ENCODE assay signal across 8 cellular contexts in the genomic region with DNA sequence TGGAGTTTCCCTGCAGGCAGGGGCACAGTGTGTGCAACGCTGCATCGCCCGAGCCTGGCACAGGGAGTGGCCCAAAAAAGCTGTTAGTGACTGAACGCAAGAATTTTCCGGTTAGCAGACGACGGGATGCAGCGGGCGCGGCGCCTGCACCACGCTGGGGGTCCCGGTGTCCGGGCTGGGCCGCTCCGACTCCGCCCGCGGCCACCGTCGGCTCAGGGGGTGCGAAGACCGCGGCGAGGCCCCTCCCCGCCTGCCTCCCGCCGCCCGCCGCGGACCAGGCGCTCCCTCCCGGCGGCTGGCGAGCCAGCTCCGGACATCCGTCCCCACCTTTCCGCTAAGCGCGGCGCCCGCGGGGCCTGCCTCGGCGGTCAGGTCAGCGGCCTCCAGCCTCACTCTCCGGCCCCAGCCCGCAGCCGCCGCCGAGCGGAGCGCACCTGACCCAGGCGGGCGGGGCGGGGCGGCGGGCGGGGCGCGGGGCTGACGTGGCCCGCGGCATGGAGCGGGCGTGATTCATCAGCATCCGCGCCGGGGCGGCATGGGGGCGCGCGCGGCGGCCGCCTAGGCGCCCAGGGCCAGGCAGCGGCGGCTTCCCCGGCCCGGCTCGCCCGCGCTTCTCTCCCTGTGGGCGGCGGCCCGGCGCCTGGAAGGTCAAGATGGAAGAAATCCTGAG. TPM values are rescaled to one million over a fixed set of nuclear protein-coding genes. Genes with fewer than 3 reads are reported as not detected.
DNase-seq lines count a peak whose midpoint lies in the region; TF ChIP-seq lines count a peak whose summit lies in the region.

A gene with protein sequence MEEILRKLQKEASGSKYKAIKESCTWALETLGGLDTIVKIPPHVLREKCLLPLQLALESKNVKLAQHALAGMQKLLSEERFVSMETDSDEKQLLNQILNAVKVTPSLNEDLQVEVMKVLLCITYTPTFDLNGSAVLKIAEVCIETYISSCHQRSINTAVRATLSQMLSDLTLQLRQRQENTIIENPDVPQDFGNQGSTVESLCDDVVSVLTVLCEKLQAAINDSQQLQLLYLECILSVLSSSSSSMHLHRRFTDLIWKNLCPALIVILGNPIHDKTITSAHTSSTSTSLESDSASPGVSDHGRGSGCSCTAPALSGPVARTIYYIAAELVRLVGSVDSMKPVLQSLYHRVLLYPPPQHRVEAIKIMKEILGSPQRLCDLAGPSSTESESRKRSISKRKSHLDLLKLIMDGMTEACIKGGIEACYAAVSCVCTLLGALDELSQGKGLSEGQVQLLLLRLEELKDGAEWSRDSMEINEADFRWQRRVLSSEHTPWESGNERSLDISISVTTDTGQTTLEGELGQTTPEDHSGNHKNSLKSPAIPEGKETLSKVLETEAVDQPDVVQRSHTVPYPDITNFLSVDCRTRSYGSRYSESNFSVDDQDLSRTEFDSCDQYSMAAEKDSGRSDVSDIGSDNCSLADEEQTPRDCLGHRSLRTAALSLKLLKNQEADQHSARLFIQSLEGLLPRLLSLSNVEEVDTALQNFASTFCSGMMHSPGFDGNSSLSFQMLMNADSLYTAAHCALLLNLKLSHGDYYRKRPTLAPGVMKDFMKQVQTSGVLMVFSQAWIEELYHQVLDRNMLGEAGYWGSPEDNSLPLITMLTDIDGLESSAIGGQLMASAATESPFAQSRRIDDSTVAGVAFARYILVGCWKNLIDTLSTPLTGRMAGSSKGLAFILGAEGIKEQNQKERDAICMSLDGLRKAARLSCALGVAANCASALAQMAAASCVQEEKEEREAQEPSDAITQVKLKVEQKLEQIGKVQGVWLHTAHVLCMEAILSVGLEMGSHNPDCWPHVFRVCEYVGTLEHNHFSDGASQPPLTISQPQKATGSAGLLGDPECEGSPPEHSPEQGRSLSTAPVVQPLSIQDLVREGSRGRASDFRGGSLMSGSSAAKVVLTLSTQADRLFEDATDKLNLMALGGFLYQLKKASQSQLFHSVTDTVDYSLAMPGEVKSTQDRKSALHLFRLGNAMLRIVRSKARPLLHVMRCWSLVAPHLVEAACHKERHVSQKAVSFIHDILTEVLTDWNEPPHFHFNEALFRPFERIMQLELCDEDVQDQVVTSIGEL (N-terminal part only) (plus strand): TSS at position 506 of the 670 bp plus-strand sequence. CDS start 148 bp downstream, at position 654.

- CTCF ChIA-PET in HEK293T (lab: Yijun Ruan, JAX) = interaction anchor here (1.0 kb wide), 1 partner anchor 45 kb away, joined by 3 read pairs; no protein-coding TSS in a partner anchor

- no peak for TF ChIP-seq CTCF in GM06990 (IDR thresholded peaks at IDR 0.05; ENCODE audit: insufficient read depth, low read length, poor library complexity, severe bottlenecking)

- H3K27me3 ChIP-seq in GM06990 (replicated peaks; ENCODE audit: control insufficient read depth, insufficient read depth, low read length) (peaks cover 6% of the 10 kb centered on the region), mononuclear cell (ENCODE audit: insufficient read depth, low read length) (peaks cover 71% of the 10 kb centered on the region)

- no peaks in the 10 kb centered on the region for H3K36me3 ChIP-seq in GM06990 (ENCODE audit: control insufficient read depth, insufficient read depth, low read length)

- peaks cover 17% of the 10 kb centered on the region for H3K4me1 ChIP-seq in mononuclear cell (ENCODE audit: insufficient read depth, low read length)

- no peaks in the 10 kb centered on the region for H3K9me3 ChIP-seq in mononuclear cell (ENCODE audit: low read depth, low read length)

- DNase-seq in GM06990 (ENCODE audit: extremely low read depth, insufficient read length) (peak; percentile 17), HEK293T (ENCODE audit: extremely low spot score) (peak; percentile 76), NCI-H2196 (lab: John Stamatoyannopoulos, UW; ENCODE audit: unreplicated experiment) (peak; percentile 72), OCI-M2 (lab: John Stamatoyannopoulos, UW; ENCODE audit: unreplicated experiment) (no peak)
- DNase-seq in activated CD8-positive, alpha-beta memory T cell treated with anti-CD3 and anti-CD28 coated beads, Interleukin-2, amount 50 U/mL, for 24 hours (ENCODE audit: extremely low read depth) = peak; percentile 17
- DNase-seq in stimulated activated CD8-positive, alpha-beta memory T cell treated with anti-CD3 and anti-CD28 coated beads, Interleukin-2, amount 100 ng/mL, for 48 hours (ENCODE audit: low read depth in 2 of 2) = peak; percentile 45 to 51

- in situ Hi-C loops in endometrial microvascular endothelial cells (cut with HindIII; ENCODE audit: inconsistent ontology term, low pct_unique_long_range_greater_than_20kb, low sequenced_read_pairs) = no loop called here

- H3K4me3 ChIP-seq in GM06990 (replicated peaks; ENCODE audit: low read depth, low read length) (peak within 1 kb of the TSS; percentile 46), mononuclear cell (ENCODE audit: low read length) (peak within 1 kb of the TSS; percentile 28)

- POLR2A ChIA-PET in HEK293T (lab: Yijun Ruan, JAX) = interaction anchor here (0.9 to 1.4 kb wide), 4 partner anchors 12 to 37 kb away, joined by 3 read pairs; no protein-coding TSS in a partner anchor

TF ChIP-seq in HEK293T, 16 proteins besides CTCF, POLR2A, EP300 and RAD21:
- TF ChIP-seq FOXM1 (IDR thresholded peaks at IDR 0.05; ENCODE audit: borderline replicate concordance) (peak; percentile 47; the same call in 1 of the 2 replicates), NFRKB (IDR thresholded peaks at IDR 0.05) (no peak), L3MBTL2 (conservative IDR thresholded peaks at IDR 0.05) (peak; percentile 62)

RNA-seq across cellular contexts. Expression of the gene that starts here (rescaled TPM):
- total RNA-seq in endometrial microvascular endothelial cells (ENCODE audit: inconsistent ontology term) = 12.9 TPM
- total RNA-seq in mononuclear cell = under 0.01 TPM

Comparison
In these comparisons a context has a peak if more than half of its experiments do, and no peak if none do; other contexts are left out.
1. RNA of the gene that starts here (total RNA-seq): 12.9 TPM in endometrial microvascular endothelial cells (single experiment); under 0.01 TPM in mononuclear cell (single experiment); every median in the first group is over 10 times any median in the second.